ENCODE assay signal across 9 cellular contexts in the genomic region with DNA sequence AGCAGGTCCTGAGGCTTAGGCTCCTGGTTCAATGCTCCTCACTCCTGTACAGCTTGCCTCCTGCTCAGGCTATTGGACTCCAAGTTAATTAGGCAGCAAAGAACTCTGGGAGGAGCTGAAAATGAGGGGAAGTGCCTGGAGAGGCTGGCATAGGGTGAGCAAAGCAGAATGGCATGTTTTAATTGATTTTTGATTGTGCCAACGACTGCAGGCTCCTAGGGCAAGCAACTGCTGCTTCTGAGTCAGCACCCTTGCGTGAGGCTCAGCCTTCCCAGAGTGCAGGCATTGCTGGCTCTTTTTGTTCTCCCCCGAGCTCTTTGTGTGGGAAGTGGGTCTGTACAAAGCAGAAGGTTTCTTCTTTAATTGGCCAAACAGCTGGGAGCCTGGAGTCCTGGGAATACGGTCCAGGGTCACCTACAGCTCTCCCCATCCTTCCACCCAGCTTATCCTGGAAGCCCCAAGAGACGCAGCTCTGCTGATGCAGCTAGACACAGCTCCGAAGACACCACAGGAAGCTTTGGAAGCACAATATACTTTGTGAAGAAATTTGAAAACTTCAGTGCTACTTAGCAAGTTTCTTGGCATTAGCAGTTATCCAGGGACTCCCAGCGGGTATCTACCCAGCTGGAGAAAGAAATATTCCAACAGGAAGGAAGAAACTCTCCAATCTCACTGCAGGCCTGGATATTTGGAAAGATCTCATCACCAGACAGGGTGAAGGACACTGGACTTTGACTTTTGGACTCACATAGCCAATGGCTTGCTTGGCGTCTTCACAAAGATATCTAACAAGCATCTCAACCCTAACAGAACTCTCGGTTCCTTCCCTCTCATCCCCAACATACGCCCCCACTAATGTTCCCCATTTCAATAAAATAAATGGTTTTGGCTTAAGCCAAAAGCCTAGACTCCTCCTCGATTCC.
A peak's percentile ranks its signal among the peaks of the same experiment; 100 is the strongest.
DNase-seq lines count a peak whose midpoint lies in the region; ATAC-seq, FAIRE-seq and TF ChIP-seq lines count a peak whose summit lies in the region.
"Had no signal": no experiment of that assay in that cellular context is flagged by ENCODE, and none has a peak within 500 bp of the region (broad histone marks: within the 10 kb centered on the region; RNA-seq: fewer than 3 reads in every experiment).

No MANE protein-coding gene starts in this region.

- no peak for FAIRE-seq in RCC 7860 (lab: Jason Lieb, UNC)

- no peaks in the 10 kb centered on the region for H3K4me1 ChIP-seq in HEK293 (ENCODE audit: control insufficient read depth, insufficient read depth, low read length)

- H3K27me3 Mint-ChIP-seq in activated naive CD8-positive, alpha-beta T cell treated with anti-CD3 and anti-CD28 coated beads for 36 hours, result peaks cover 15% of the 10 kb centered on the region
- peaks cover 22% of the 10 kb centered on the region for H3K27me3 Mint-ChIP-seq in activated T-helper 1 cell treated with anti-CD3 and anti-CD28 coated beads, Interleukin-12 subunit alpha, Interleukin-12 subunit beta, Interleukin-2, Interleukin-4 antibody, amounts not matched to agents 30 ng/mL and 10 ng/mL and 1 ng/mL, durations not matched to agents 14 hours and 24 hours and 36 hours (ENCODE audit: insufficient read depth)

- H3K27ac Mint-ChIP-seq in activated naive CD8-positive, alpha-beta T cell treated with anti-CD3 and anti-CD28 coated beads for 36 hours, result no peak overlapping the region
- no peak overlapping the region for H3K27ac Mint-ChIP-seq in activated T-helper 1 cell treated with anti-CD3 and anti-CD28 coated beads, Interleukin-12 subunit alpha, Interleukin-12 subunit beta, Interleukin-2, Interleukin-4 antibody, amounts not matched to agents 30 ng/mL and 10 ng/mL and 1 ng/mL, durations not matched to agents 14 hours and 24 hours and 36 hours

- DNase-seq in RCC 7860 (ENCODE audit: low spot score) (peak; percentile 63), retinal pigment epithelial cell (ENCODE audit: low read depth) (peak; percentile 95), NOMO-1 treated with dmso at 0.1 percent for 144 hours (lab: John Stamatoyannopoulos, UW; ENCODE audit: unreplicated experiment) (no peak)
- DNase-seq in activated naive CD4-positive, alpha-beta T cell treated with Interleukin-2 at 50 U/mL for 16 hours, result no peak
- DNase-seq in activated naive CD8-positive, alpha-beta T cell treated with anti-CD3 and anti-CD28 coated beads for 36 hours, result no peak
- DNase-seq in activated T-helper 1 cell treated with anti-CD3 and anti-CD28 coated beads, Interleukin-12 subunit alpha, Interleukin-12 subunit beta, Interleukin-2, Interleukin-4 antibody, amounts not matched to agents 30 ng/mL and 10 ng/mL and 1 ng/mL, durations not matched to agents 14 hours and 24 hours and 36 hours (ENCODE audit: low spot score), result no peak
- DNase-seq: ovary had no signal

- H3K9me3 ChIP-seq in HEK293 (ENCODE audit: control insufficient read depth, insufficient read depth, low read depth, low read length), result no peaks in the 10 kb centered on the region
- H3K9me3 ChIP-seq: ovary had no signal

- H3K9me3 Mint-ChIP-seq in activated naive CD8-positive, alpha-beta T cell treated with anti-CD3 and anti-CD28 coated beads for 36 hours, result no peaks in the 10 kb centered on the region
- no peaks in the 10 kb centered on the region for H3K9me3 Mint-ChIP-seq in activated T-helper 1 cell treated with anti-CD3 and anti-CD28 coated beads, Interleukin-12 subunit alpha, Interleukin-12 subunit beta, Interleukin-2, Interleukin-4 antibody, amounts not matched to agents 30 ng/mL and 10 ng/mL and 1 ng/mL, durations not matched to agents 14 hours and 24 hours and 36 hours

- no peaks in the 10 kb centered on the region for H3K4me1 Mint-ChIP-seq in activated naive CD8-positive, alpha-beta T cell treated with anti-CD3 and anti-CD28 coated beads for 36 hours
- no peaks in the 10 kb centered on the region for H3K4me1 Mint-ChIP-seq in activated T-helper 1 cell treated with anti-CD3 and anti-CD28 coated beads, Interleukin-12 subunit alpha, Interleukin-12 subunit beta, Interleukin-2, Interleukin-4 antibody, amounts not matched to agents 30 ng/mL and 10 ng/mL and 1 ng/mL, durations not matched to agents 14 hours and 24 hours and 36 hours (ENCODE audit: low read depth)

- no peak overlapping the region for H3K27ac ChIP-seq in HEK293 (ENCODE audit: extremely low read depth, low read depth, low read length)
- H3K27ac ChIP-seq: ovary had no signal

- intact Hi-C loops in activated T-helper 1 cell treated with anti-CD3 and anti-CD28 coated beads, Interleukin-12 subunit alpha, Interleukin-12 subunit beta, Interleukin-2, Interleukin-4 antibody, amounts not matched to agents 30 ng/mL and 10 ng/mL and 1 ng/mL, durations not matched to agents 14 hours and 24 hours and 36 hours (cut with micrococcal nuclease), result no loop called here

- POLR2A ChIA-PET in HEK293 (lab: Yijun Ruan, JAX), result no interaction called here

- CTCF ChIA-PET in HEK293 (lab: Yijun Ruan, JAX), result interaction anchor here (0.6 to 0.8 kb wide), 2 partner anchors 21 to 31 kb away, joined by 3 read pairs; no protein-coding TSS in a partner anchor

- TF ChIP-seq CTCF in HEK293 (tag by site-specific recombination; IDR thresholded peaks at IDR 0.05) (no peak), retinal pigment epithelial cell (conservative IDR thresholded peaks at IDR 0.05; ENCODE audit: low read depth, low read length) (no peak)

- H3K36me3 Mint-ChIP-seq in activated naive CD8-positive, alpha-beta T cell treated with anti-CD3 and anti-CD28 coated beads for 36 hours, result no peaks in the 10 kb centered on the region
- H3K36me3 Mint-ChIP-seq in activated T-helper 1 cell treated with anti-CD3 and anti-CD28 coated beads, Interleukin-12 subunit alpha, Interleukin-12 subunit beta, Interleukin-2, Interleukin-4 antibody, amounts not matched to agents 30 ng/mL and 10 ng/mL and 1 ng/mL, durations not matched to agents 14 hours and 24 hours and 36 hours (ENCODE audit: low read depth), result no peaks in the 10 kb centered on the region

- no peak overlapping the region for H3K4me3 Mint-ChIP-seq in activated naive CD8-positive, alpha-beta T cell treated with anti-CD3 and anti-CD28 coated beads for 36 hours
- no peak overlapping the region for H3K4me3 Mint-ChIP-seq in activated T-helper 1 cell treated with anti-CD3 and anti-CD28 coated beads, Interleukin-12 subunit alpha, Interleukin-12 subunit beta, Interleukin-2, Interleukin-4 antibody, amounts not matched to agents 30 ng/mL and 10 ng/mL and 1 ng/mL, durations not matched to agents 14 hours and 24 hours and 36 hours

- peak; percentile 61 for ATAC-seq in esophagus mucosa

- no peak overlapping the region for H3K4me3 ChIP-seq in HEK293 (ENCODE audit: low read depth, low read length)
- no peak overlapping the region for H3K4me3 ChIP-seq in retinal pigment epithelial cell (ENCODE audit: low read length)
- H3K4me3 ChIP-seq: ovary had no signal

- no peaks in the 10 kb centered on the region for H3K36me3 ChIP-seq in HEK293 (ENCODE audit: control insufficient read depth in 2 of 2, insufficient read depth in 1 of 2, low read length in 2 of 2)
- H3K36me3 ChIP-seq: ovary had no signal

TF ChIP-seq in HEK293, 187 proteins besides CTCF, POLR2A, EP300 and RAD21:
- TF ChIP-seq ZNF335 (tag by site-specific recombination; conservative IDR thresholded peaks at IDR 0.05) (no peak), ZXDB (tag by site-specific recombination; IDR thresholded peaks at IDR 0.05) (no peak), ZNF660 (tag by site-specific recombination; IDR thresholded peaks at IDR 0.05) (0 out of 2 replicates have a peak, but pooled peaks have one; percentile 22)

Comparison
In these comparisons a context has a peak if more than half of its experiments do, and no peak if none do; other contexts are left out.
1. DNase-seq: peak in RCC 7860 (single experiment) and retinal pigment epithelial cell (single experiment); none in activated naive CD4-positive, alpha-beta T cell treated with Interleukin-2 at 50 U/mL for 16 hours (single experiment), NOMO-1 treated with dmso at 0.1 percent for 144 hours (single experiment), activated naive CD8-positive, alpha-beta T cell treated with anti-CD3 and anti-CD28 coated beads for 36 hours (single experiment) and activated T-helper 1 cell treated with anti-CD3 and anti-CD28 coated beads, Interleukin-12 subunit alpha, Interleukin-12 subunit beta, Interleukin-2, Interleukin-4 antibody, amounts not matched to agents 30 ng/mL and 10 ng/mL and 1 ng/mL, durations not matched to agents 14 hours and 24 hours and 36 hours (single experiment).